In the genomic region with DNA sequence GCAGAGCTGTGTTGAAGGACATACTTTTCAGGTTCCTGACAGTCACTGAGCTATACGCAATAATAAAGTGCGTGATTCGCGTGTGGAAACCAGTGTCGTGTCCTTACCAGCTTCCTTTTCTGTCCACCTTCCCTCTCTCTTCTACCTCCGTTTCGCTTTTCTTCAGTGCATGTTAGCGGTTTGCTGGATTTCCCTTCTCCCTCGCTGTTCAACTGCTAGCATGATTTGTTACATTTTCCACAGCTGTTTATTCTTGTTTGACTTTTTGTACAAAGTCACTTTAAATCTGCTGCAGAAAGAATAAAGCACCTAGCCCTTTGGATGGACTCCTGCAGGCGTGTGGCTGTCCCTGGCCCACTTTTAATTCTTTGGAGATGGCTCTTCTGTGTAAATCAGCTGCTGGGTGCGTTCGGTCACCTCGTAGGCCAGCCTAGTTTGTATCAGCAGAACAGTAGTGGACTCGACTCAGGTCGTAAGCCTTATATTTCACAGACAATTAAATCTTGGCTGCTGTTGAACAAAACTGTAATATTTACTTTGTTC, we compare ENCODE assay signal across 10 cellular contexts. TPM values are rescaled to one million over a fixed set of nuclear protein-coding genes. Genes with fewer than 3 reads are reported as not detected.
DNase-seq lines count a peak whose midpoint lies in the region; ATAC-seq and TF ChIP-seq lines count a peak whose summit lies in the region.
"Had no signal": no experiment of that assay in that cellular context is flagged by ENCODE, and none has a peak within 500 bp of the region (broad histone marks: within the 10 kb centered on the region; RNA-seq: fewer than 3 reads in every experiment).

No MANE protein-coding gene starts in this region.

- H3K9me3 ChIP-seq in SK-N-MC (ENCODE audit: low read depth, low read length) (no peaks in the 10 kb centered on the region), right atrium auricular region (no peaks in the 10 kb centered on the region)

- DNase-seq in NCI-H1092 treated with DMSO at 0.1 percent for 48 hours (lab: John Stamatoyannopoulos, UW), result peak; percentile 58
- DNase-seq in NCI-H1092 (lab: John Stamatoyannopoulos, UW), result no peak
- no peak for DNase-seq in SK-N-MC (ENCODE audit: low read depth, low spot score)
- DNase-seq in right atrium auricular region (ENCODE audit: low spot score), result no peak
- DNase-seq in stimulated activated effector memory CD8-positive, alpha-beta T cell treated with anti-CD3 and anti-CD28 coated beads, Interleukin-12 subunit alpha, Interleukin-12 subunit beta, amount 100 ng/mL, for 72 hours (ENCODE audit: low spot score in 2 of 2), result no peak
- DNase-seq in activated CD8-positive, alpha-beta memory T cell treated with anti-CD3 and anti-CD28 coated beads, Interleukin-2, amount 10 ng/mL, durations not matched to agents 7 days and 5 days, result no peak
- DNase-seq in activated CD8-positive, alpha-beta memory T cell treated with anti-CD3 and anti-CD28 coated beads, Interleukin-2, amount 50 U/mL, for 4 hours, result no peak
- DNase-seq: amniotic stem cell had no signal

- no peaks in the 10 kb centered on the region for H3K27me3 ChIP-seq in right atrium auricular region

- CTCF ChIA-PET in activated CD8-positive, alpha-beta memory T cell treated with anti-CD3 and anti-CD28 coated beads, Interleukin-2, amount 10 ng/mL, durations not matched to agents 7 days and 5 days (lab: Charles Lee), result no interaction called here

- H3K4me1 Mint-ChIP-seq in stimulated activated effector memory CD8-positive, alpha-beta T cell treated with anti-CD3 and anti-CD28 coated beads, Interleukin-12 subunit alpha, Interleukin-12 subunit beta, amount 100 ng/mL, for 72 hours, result peaks cover 13% of the 10 kb centered on the region
- H3K4me1 Mint-ChIP-seq in activated CD8-positive, alpha-beta memory T cell treated with anti-CD3 and anti-CD28 coated beads, Interleukin-2, amount 10 ng/mL, durations not matched to agents 7 days and 5 days, result peaks cover 6% of the 10 kb centered on the region

- ATAC-seq in stimulated activated effector memory CD8-positive, alpha-beta T cell treated with anti-CD3 and anti-CD28 coated beads, Interleukin-12 subunit alpha, Interleukin-12 subunit beta, amount 100 ng/mL, for 72 hours, result no peak
- no peak for ATAC-seq in activated CD8-positive, alpha-beta memory T cell treated with anti-CD3 and anti-CD28 coated beads, Interleukin-2, amount 10 ng/mL, durations not matched to agents 7 days and 5 days
- ATAC-seq in HG03442 (IDR thresholded peaks at IDR 0.05; ENCODE audit: unreplicated experiment), result no peak

- peaks cover 0 to 13% of the 10 kb centered on the region in 2 donors for H3K4me1 ChIP-seq in right atrium auricular region

- H3K36me3 ChIP-seq in SK-N-MC (ENCODE audit: insufficient read depth, low read length), result no peaks in the 10 kb centered on the region
- H3K36me3 ChIP-seq in right atrium auricular region, result no peaks in the 10 kb centered on the region

- no peak overlapping the region for H3K27ac Mint-ChIP-seq in stimulated activated effector memory CD8-positive, alpha-beta T cell treated with anti-CD3 and anti-CD28 coated beads, Interleukin-12 subunit alpha, Interleukin-12 subunit beta, amount 100 ng/mL, for 72 hours
- H3K27ac Mint-ChIP-seq in activated CD8-positive, alpha-beta memory T cell treated with anti-CD3 and anti-CD28 coated beads, Interleukin-2, amount 10 ng/mL, durations not matched to agents 7 days and 5 days, result no peak overlapping the region

- H3K27me3 Mint-ChIP-seq in activated CD8-positive, alpha-beta memory T cell treated with anti-CD3 and anti-CD28 coated beads, Interleukin-2, amount 10 ng/mL, durations not matched to agents 7 days and 5 days, result peaks cover 82% of the 10 kb centered on the region

- no peaks in the 10 kb centered on the region for H3K9me3 Mint-ChIP-seq in stimulated activated effector memory CD8-positive, alpha-beta T cell treated with anti-CD3 and anti-CD28 coated beads, Interleukin-12 subunit alpha, Interleukin-12 subunit beta, amount 100 ng/mL, for 72 hours
- no peaks in the 10 kb centered on the region for H3K9me3 Mint-ChIP-seq in activated CD8-positive, alpha-beta memory T cell treated with anti-CD3 and anti-CD28 coated beads, Interleukin-2, amount 10 ng/mL, durations not matched to agents 7 days and 5 days (ENCODE audit: low read depth)

- no peaks in the 10 kb centered on the region for H3K36me3 Mint-ChIP-seq in stimulated activated effector memory CD8-positive, alpha-beta T cell treated with anti-CD3 and anti-CD28 coated beads, Interleukin-12 subunit alpha, Interleukin-12 subunit beta, amount 100 ng/mL, for 72 hours
- H3K36me3 Mint-ChIP-seq in activated CD8-positive, alpha-beta memory T cell treated with anti-CD3 and anti-CD28 coated beads, Interleukin-2, amount 10 ng/mL, durations not matched to agents 7 days and 5 days, result no peaks in the 10 kb centered on the region

- TF ChIP-seq CTCF in right atrium auricular region (IDR thresholded peaks at IDR 0.05), result no peak

- H3K27ac ChIP-seq in SK-N-MC (no peak overlapping the region), right atrium auricular region (peak overlapping the region; percentile 90 to 97)

- H3K9ac ChIP-seq in SK-N-MC (ENCODE audit: insufficient read length), result peak overlapping the region; percentile 41

- H3K4me3 Mint-ChIP-seq in stimulated activated effector memory CD8-positive, alpha-beta T cell treated with anti-CD3 and anti-CD28 coated beads, Interleukin-12 subunit alpha, Interleukin-12 subunit beta, amount 100 ng/mL, for 72 hours, result peak overlapping the region; percentile 67
- H3K4me3 Mint-ChIP-seq in activated CD8-positive, alpha-beta memory T cell treated with anti-CD3 and anti-CD28 coated beads, Interleukin-2, amount 10 ng/mL, durations not matched to agents 7 days and 5 days, result no peak overlapping the region

- H3K4me3 ChIP-seq in SK-N-MC (peak overlapping the region; percentile 78), right atrium auricular region (peak overlapping the region; percentile 30 to 55)

RNA-seq across cellular contexts. Expression of a gene that starts 8.9 kb away (rescaled TPM):
- total RNA-seq in right atrium auricular region, result 100 to 1,000 TPM in 1 of 2 donors, 10 to 100 TPM in 1; 86.3 to 108 TPM
- not detected for total RNA-seq in activated CD8-positive, alpha-beta memory T cell treated with anti-CD3 and anti-CD28 coated beads, Interleukin-2, amount 10 ng/mL, durations not matched to agents 7 days and 5 days
- total RNA-seq: NCI-H460 had no signal

Comparison
In these comparisons a context has a peak if more than half of its experiments do, and no peak if none do; other contexts are left out.
1. RNA of a gene that starts 8.9 kb away (total RNA-seq): 86.3 to 108 TPM in right atrium auricular region; not detected in activated CD8-positive, alpha-beta memory T cell treated with anti-CD3 and anti-CD28 coated beads, Interleukin-2, amount 10 ng/mL, durations not matched to agents 7 days and 5 days; every median in the first group is over 10 times any median in the second.